In genomic region chr2:222805591-222806304, GRCh38 we compare ENCODE assay signal across 14 cellular contexts. TPM values are rescaled to one million over a fixed set of nuclear protein-coding genes. Genes with fewer than 3 reads are reported as not detected.
DNase-seq lines count a peak whose midpoint lies in the region; ATAC-seq and TF ChIP-seq lines count a peak whose summit lies in the region.
"Had no signal": no experiment of that assay in that cellular context is flagged by ENCODE, and none has a peak within 500 bp of the region (broad histone marks: within the 10 kb centered on the region; RNA-seq: fewer than 3 reads in every experiment).

No MANE protein-coding gene starts in this region.

- H3K27ac ChIP-seq in gastroesophageal sphincter (peak overlapping the region in 3 of 4 donors; percentile 37 to 63 (median 39)), osteoblast (ENCODE audit: low read depth, low read length) (no peak overlapping the region)

- no peak overlapping the region for H3K4me2 ChIP-seq in osteoblast (ENCODE audit: insufficient read depth, low read length)

- H3K9me3 ChIP-seq in gastroesophageal sphincter (no peaks in the 10 kb centered on the region), osteoblast (ENCODE audit: low read depth, low read length) (no peaks in the 10 kb centered on the region)

- H3K79me2 ChIP-seq in osteoblast (ENCODE audit: insufficient read depth, low read length), result no peaks in the 10 kb centered on the region

- H3K27me3 ChIP-seq in gastroesophageal sphincter (no peaks in the 10 kb centered on the region), osteoblast (ENCODE audit: insufficient read depth, low read length) (no peaks in the 10 kb centered on the region)

- H3K27me3 Mint-ChIP-seq in immature natural killer cell (ENCODE audit: low read depth in 3 of 3), result peaks cover 3 to 6% (median 5%) of the 10 kb centered on the region in 3 donors

- WGBS in gastroesophageal sphincter (ENCODE audit: low coverage in 1 of 2), 2 donors, result 40 to 73% methylated on average over 4 to 8 of the region's 8 CpGs

- in situ Hi-C loops in SK-MEL-5 (cut with HindIII; ENCODE audit: low pct_unique_long_range_greater_than_20kb, low sequenced_read_pairs), result no loop called here

- H3K4me1 Mint-ChIP-seq in immature natural killer cell, result no peaks in the 10 kb centered on the region
- H3K4me1 Mint-ChIP-seq: CD8-positive, alpha-beta memory T cell; H9 had no signal

- TF ChIP-seq EP300 in gastroesophageal sphincter (IDR thresholded peaks at IDR 0.05), result no peak

- no peaks in the 10 kb centered on the region for H4K20me1 ChIP-seq in osteoblast (ENCODE audit: insufficient read depth, low read length)

- H3K36me3 ChIP-seq in gastroesophageal sphincter (no peaks in the 10 kb centered on the region), osteoblast (ENCODE audit: insufficient read depth, low read length) (no peaks in the 10 kb centered on the region)

- no peak overlapping the region for H3K27ac Mint-ChIP-seq in immature natural killer cell
- H3K27ac Mint-ChIP-seq: CD8-positive, alpha-beta memory T cell had no signal

- H3K4me1 ChIP-seq in gastroesophageal sphincter (peaks cover 0 to 23% (median 3%) of the 10 kb centered on the region in 3 donors), osteoblast (ENCODE audit: insufficient read depth, low read length) (no peaks in the 10 kb centered on the region)

- H2AFZ ChIP-seq in osteoblast (ENCODE audit: low read length), result peak overlapping the region; percentile 4

- TF ChIP-seq POLR2A in gastroesophageal sphincter (IDR thresholded peaks at IDR 0.05), result no peak

- H3K4me3 ChIP-seq in gastroesophageal sphincter (no peak overlapping the region), osteoblast (ENCODE audit: insufficient read depth, low read length) (no peak overlapping the region)

- no peaks in the 10 kb centered on the region for H3K9me3 Mint-ChIP-seq in immature natural killer cell
- H3K9me3 Mint-ChIP-seq: CD8-positive, alpha-beta memory T cell; H9 had no signal

- ATAC-seq in gastroesophageal sphincter (peak; percentile 74), GM18517 (IDR thresholded peaks at IDR 0.05; ENCODE audit: unreplicated experiment) (no peak), GM21367 (IDR thresholded peaks at IDR 0.05; ENCODE audit: unreplicated experiment) (no peak)

- H3K36me3 Mint-ChIP-seq in immature natural killer cell, result no peaks in the 10 kb centered on the region

- DNase-seq in HPDE6-E6E7 (ENCODE audit: extremely low spot score) (peak; percentile 67), SK-MEL-5 (ENCODE audit: low read depth, low spot score) (peak; percentile 36), osteoblast (ENCODE audit: insufficient read length, low spot score, missing footprints) (no peak), putamen (ENCODE audit: low spot score) (no peak), immature natural killer cell (no peak)
- DNase-seq: activated CD4-positive, alpha-beta T cell treated with anti-CD3 and anti-CD28 coated beads for 4 hours; CD8-positive, alpha-beta memory T cell; cerebellar nuclear complex; H9; Karpas-422; NCI-H510A had no signal

- H3K4me3 Mint-ChIP-seq in immature natural killer cell, result no peak overlapping the region
- H3K4me3 Mint-ChIP-seq: CD8-positive, alpha-beta memory T cell; H9 had no signal

- no peak for TF ChIP-seq CTCF in gastroesophageal sphincter (IDR thresholded peaks at IDR 0.05)
- TF ChIP-seq CTCF in osteoblast (IDR thresholded peaks at IDR 0.05; ENCODE audit: extremely low read depth, low read depth, low read length), result no peak

RNA-seq across cellular contexts. Expression of gene ACSL3, which starts 55.1 kb away (rescaled TPM):
- 1,114 and 1,151 TPM in 2 replicates for total RNA-seq in SK-MEL-5 (2014; rRNA removed; shearing (Covaris generic))
- 490 and 525 TPM in 2 replicates for polyA plus RNA-seq in SK-MEL-5 (2015; cell fraction: cytosol; rRNA removed)
- 203 and 204 TPM in 2 replicates for polyA plus RNA-seq in SK-MEL-5 (2015; cell fraction: nucleus; rRNA removed)
- total RNA-seq in gastroesophageal sphincter (10 to 100 TPM; 46.5 to 71.6 (median 52.1) TPM), osteoblast (166 and 170 TPM in 2 replicates)
- 10 to 100 TPM; 25.7 to 37.4 (median 37.3) TPM for polyA plus RNA-seq in immature natural killer cell

Comparison
In these comparisons a context has a peak if more than half of its experiments do, and no peak if none do; other contexts are left out.
1. DNase-seq: peak in HPDE6-E6E7 (single experiment) and SK-MEL-5 (single experiment); none in osteoblast (single experiment), putamen (single experiment) and immature natural killer cell (0 of 3).